6 cellular contexts compared by ENCODE assay signal in the genomic region with DNA sequence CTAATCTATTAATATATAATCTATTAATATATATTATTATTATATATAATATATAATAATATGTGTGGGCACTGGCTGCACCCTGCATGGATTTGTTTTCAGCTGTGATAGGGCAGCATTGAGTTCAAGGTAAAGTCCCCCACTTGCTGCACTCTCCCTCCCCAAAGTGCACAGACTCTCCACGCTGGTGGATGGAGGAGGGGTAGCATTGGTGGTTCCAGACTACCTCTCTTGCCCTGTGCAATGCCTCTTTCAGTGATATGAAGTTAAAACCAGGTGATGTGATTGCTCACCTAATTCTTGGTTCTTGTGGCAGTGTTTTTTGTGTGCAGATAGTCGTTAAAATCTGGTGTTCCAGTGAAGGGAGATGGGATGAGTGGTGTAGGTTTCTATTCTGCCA. TPM values are rescaled to one million over a fixed set of nuclear protein-coding genes. Genes with fewer than 3 reads are reported as not detected.
"Had no signal": no experiment of that assay in that cellular context is flagged by ENCODE, and none has a peak within 500 bp of the region (broad histone marks: within the 10 kb centered on the region; RNA-seq: fewer than 3 reads in every experiment).

No MANE protein-coding gene starts in this region.

RNA-seq across cellular contexts. Expression of gene ETDB, which starts 4.3 kb away (rescaled TPM):
- total RNA-seq: M059J, PC-3, Peyer's patch, Right ventricle myocardium superior, SJSA1 had no signal
- polyA plus RNA-seq: SK-N-SH had no signal

RNA-seq across cellular contexts. Expression of gene SMIM10L2B, which starts 17.6 kb away (rescaled TPM):
- total RNA-seq: PC-3 had no signal

RNA-seq across cellular contexts. Expression of gene CT55, which starts 55.1 kb away (rescaled TPM):
- total RNA-seq: PC-3, Peyer's patch, Right ventricle myocardium superior, SJSA1 had no signal
